Comparison of ENCODE assay signal across 1 cellular context in the genomic region with DNA sequence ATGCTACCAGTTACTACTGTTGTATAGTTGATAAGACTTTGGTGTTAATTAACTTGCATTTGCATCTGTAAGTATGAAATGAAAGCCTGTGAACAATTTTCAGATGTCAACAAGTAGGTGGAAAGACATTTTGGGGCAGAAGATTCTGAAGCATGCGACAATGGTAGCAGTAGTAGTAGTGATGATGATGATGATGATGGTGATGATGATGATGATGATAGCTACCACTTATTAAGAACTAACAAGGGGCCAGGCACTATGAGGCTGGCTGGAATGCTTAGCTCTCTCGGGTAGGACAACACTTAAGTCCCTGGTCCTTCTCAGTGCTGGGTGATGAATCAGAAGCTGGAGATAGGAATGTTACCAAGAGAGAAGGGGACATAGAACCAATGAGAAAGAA.
TF ChIP-seq lines count a peak whose summit lies in the region.

No MANE protein-coding gene starts in this region.

TF ChIP-seq in HepG2, 621 proteins besides CTCF, POLR2A, EP300 and RAD21 (continued from another document):
- no peak for TF ChIP-seq UBTF (CRISPR knock-in tag; IDR thresholded peaks at IDR 0.05)
